16 cellular contexts compared by ENCODE assay signal in genomic region chr11:63609971-63610580, GRCh38. TPM values are rescaled to one million over a fixed set of nuclear protein-coding genes. Genes with fewer than 3 reads are reported as not detected.
DNase-seq lines count a peak whose midpoint lies in the region; ATAC-seq, FAIRE-seq and TF ChIP-seq lines count a peak whose summit lies in the region.
"Had no signal": no experiment of that assay in that cellular context is flagged by ENCODE, and none has a peak within 500 bp of the region (broad histone marks: within the 10 kb centered on the region; RNA-seq: fewer than 3 reads in every experiment).

No MANE protein-coding gene starts in this region.

- DNase-seq in GM23338 (ENCODE audit: low spot score): no peak
- no peak for DNase-seq in ascending aorta (ENCODE audit: low spot score in 2 of 2)
- DNase-seq in kidney glomerular epithelial cell (lab: John Stamatoyannopoulos, UW): peak; percentile 36
- no peak for DNase-seq in small intestine
- no peak for DNase-seq in NCI-H446 treated with DMSO at 0.1 percent for 48 hours (lab: John Stamatoyannopoulos, UW)
- DNase-seq in globus pallidus (ENCODE audit: low spot score): no peak
- DNase-seq in OCI-M1 (lab: John Stamatoyannopoulos, UW): no peak
- no peak for DNase-seq in NCI-H446 (lab: John Stamatoyannopoulos, UW)
- DNase-seq: central memory CD4-positive, alpha-beta T cell; DND-41; naive B cell; NCI-H1105; stimulated activated CD4-positive, alpha-beta T cell treated with anti-CD3 and anti-CD28 coated beads, Interleukin-4, amount 100 ng/mL, for 4 hours had no signal

- no peaks in the 10 kb centered on the region for H3K27me3 ChIP-seq in GM23338 (ENCODE audit: insufficient read depth)
- no peaks in the 10 kb centered on the region for H3K27me3 ChIP-seq in ascending aorta
- no peaks in the 10 kb centered on the region for H3K27me3 ChIP-seq in small intestine (ENCODE audit: control insufficient read depth in 2 of 2, insufficient read depth in 2 of 2, low read length in 2 of 2)

- H4K20me1 ChIP-seq in GM23338 (replicated peaks; ENCODE audit: insufficient read depth): no peaks in the 10 kb centered on the region

- 84 to 86% (median 85%) methylated on average over 14 of the region's 14 CpGs for WGBS in small intestine, 3 donors

- TF ChIP-seq CTCF in GM23338 (conservative IDR thresholded peaks at IDR 0.05; ENCODE audit: low read depth in 2 of 2): no peak
- no peak for TF ChIP-seq CTCF in ascending aorta (IDR thresholded peaks at IDR 0.05)

- H3K9me3 ChIP-seq in ascending aorta (no peaks in the 10 kb centered on the region), small intestine (ENCODE audit: control insufficient read depth, low read depth) (no peaks in the 10 kb centered on the region)
- H3K9me3 ChIP-seq: HAP-1 had no signal

- no peak overlapping the region for H3K27ac Mint-ChIP-seq in GM23338

- peaks cover 43% of the 10 kb centered on the region for H3K4me1 Mint-ChIP-seq in GM23338

- peak overlapping the region; percentile 80 for H3K4me2 ChIP-seq in GM23338

- H3K4me1 ChIP-seq in GM23338 (ENCODE audit: insufficient read depth) (peaks cover 49% of the 10 kb centered on the region), ascending aorta (peaks cover 0 to 32% of the 10 kb centered on the region in 2 donors), small intestine (ENCODE audit: control insufficient read depth in 2 of 2, insufficient read depth in 1 of 2, low read depth in 1 of 2, low read length in 1 of 2) (peaks cover 5 to 11% of the 10 kb centered on the region in 2 donors)

- no peak for FAIRE-seq in small intestine (lab: Jason Lieb, UNC)
- FAIRE-seq: urothelium cell line had no signal

- no peaks in the 10 kb centered on the region for H3K9me2 ChIP-seq in GM23338 (ENCODE audit: insufficient read depth)

- no peaks in the 10 kb centered on the region for H3K9me3 Mint-ChIP-seq in GM23338
- H3K9me3 Mint-ChIP-seq: naive B cell had no signal

- no peaks in the 10 kb centered on the region for H3K36me3 ChIP-seq in GM23338 (ENCODE audit: insufficient read depth)
- no peaks in the 10 kb centered on the region for H3K36me3 ChIP-seq in ascending aorta
- H3K36me3 ChIP-seq in small intestine (ENCODE audit: control insufficient read depth in 2 of 2, insufficient read depth in 2 of 2, low read length in 2 of 2): no peaks in the 10 kb centered on the region

- H3K4me3 ChIP-seq in GM23338 (peak overlapping the region; percentile 41), ascending aorta (no peak overlapping the region), small intestine (ENCODE audit: low read depth in 1 of 2, low read length in 2 of 2) (no peak overlapping the region)
- H3K4me3 ChIP-seq: HAP-1 had no signal

- peaks cover 17% of the 10 kb centered on the region for H3K27me3 Mint-ChIP-seq in GM23338 (ENCODE audit: insufficient read depth, low read depth, poor library complexity)

- intact Hi-C loops in ascending aorta (cut with DNase I): loop anchor here (5.0 to 10.0 kb wide), 2 partner anchors 62 to 725 kb away; partner anchors contain the start of genes ATL3 and SLC3A2

- peaks cover 76% of the 10 kb centered on the region for H3K79me2 ChIP-seq in GM23338 (replicated peaks; ENCODE audit: insufficient read depth)

- no peak overlapping the region for H2AFZ ChIP-seq in GM23338

- H3K27ac ChIP-seq in GM23338 (ENCODE audit: low read depth) (peak overlapping the region; percentile 28; the same call in 1 of the 2 replicates), ascending aorta (peak overlapping the region; percentile 46 to 68), small intestine (ENCODE audit: low read depth in 1 of 2, low read length in 1 of 2) (peak overlapping the region; percentile 58 to 73)

- H3K36me3 Mint-ChIP-seq in GM23338 (ENCODE audit: low read depth): no peaks in the 10 kb centered on the region; the same call in 2 of the 3 replicates
- H3K36me3 Mint-ChIP-seq: naive B cell had no signal

- no peak for ATAC-seq in GM23338

- peak overlapping the region; percentile 43; the same call in 2 of the 3 replicates for H3K4me3 Mint-ChIP-seq in GM23338
- H3K4me3 Mint-ChIP-seq: naive B cell had no signal

- peaks cover 31% of the 10 kb centered on the region for H3F3A ChIP-seq in GM23338 (replicated peaks; ENCODE audit: low read depth)

TF ChIP-seq in GM23338, 12 proteins besides CTCF, POLR2A, EP300 and RAD21:
- no peak for TF ChIP-seq ZNF114 (CRISPR knock-in tag; IDR thresholded peaks at IDR 0.05)
- TF ChIP-seq, protein P1, sequence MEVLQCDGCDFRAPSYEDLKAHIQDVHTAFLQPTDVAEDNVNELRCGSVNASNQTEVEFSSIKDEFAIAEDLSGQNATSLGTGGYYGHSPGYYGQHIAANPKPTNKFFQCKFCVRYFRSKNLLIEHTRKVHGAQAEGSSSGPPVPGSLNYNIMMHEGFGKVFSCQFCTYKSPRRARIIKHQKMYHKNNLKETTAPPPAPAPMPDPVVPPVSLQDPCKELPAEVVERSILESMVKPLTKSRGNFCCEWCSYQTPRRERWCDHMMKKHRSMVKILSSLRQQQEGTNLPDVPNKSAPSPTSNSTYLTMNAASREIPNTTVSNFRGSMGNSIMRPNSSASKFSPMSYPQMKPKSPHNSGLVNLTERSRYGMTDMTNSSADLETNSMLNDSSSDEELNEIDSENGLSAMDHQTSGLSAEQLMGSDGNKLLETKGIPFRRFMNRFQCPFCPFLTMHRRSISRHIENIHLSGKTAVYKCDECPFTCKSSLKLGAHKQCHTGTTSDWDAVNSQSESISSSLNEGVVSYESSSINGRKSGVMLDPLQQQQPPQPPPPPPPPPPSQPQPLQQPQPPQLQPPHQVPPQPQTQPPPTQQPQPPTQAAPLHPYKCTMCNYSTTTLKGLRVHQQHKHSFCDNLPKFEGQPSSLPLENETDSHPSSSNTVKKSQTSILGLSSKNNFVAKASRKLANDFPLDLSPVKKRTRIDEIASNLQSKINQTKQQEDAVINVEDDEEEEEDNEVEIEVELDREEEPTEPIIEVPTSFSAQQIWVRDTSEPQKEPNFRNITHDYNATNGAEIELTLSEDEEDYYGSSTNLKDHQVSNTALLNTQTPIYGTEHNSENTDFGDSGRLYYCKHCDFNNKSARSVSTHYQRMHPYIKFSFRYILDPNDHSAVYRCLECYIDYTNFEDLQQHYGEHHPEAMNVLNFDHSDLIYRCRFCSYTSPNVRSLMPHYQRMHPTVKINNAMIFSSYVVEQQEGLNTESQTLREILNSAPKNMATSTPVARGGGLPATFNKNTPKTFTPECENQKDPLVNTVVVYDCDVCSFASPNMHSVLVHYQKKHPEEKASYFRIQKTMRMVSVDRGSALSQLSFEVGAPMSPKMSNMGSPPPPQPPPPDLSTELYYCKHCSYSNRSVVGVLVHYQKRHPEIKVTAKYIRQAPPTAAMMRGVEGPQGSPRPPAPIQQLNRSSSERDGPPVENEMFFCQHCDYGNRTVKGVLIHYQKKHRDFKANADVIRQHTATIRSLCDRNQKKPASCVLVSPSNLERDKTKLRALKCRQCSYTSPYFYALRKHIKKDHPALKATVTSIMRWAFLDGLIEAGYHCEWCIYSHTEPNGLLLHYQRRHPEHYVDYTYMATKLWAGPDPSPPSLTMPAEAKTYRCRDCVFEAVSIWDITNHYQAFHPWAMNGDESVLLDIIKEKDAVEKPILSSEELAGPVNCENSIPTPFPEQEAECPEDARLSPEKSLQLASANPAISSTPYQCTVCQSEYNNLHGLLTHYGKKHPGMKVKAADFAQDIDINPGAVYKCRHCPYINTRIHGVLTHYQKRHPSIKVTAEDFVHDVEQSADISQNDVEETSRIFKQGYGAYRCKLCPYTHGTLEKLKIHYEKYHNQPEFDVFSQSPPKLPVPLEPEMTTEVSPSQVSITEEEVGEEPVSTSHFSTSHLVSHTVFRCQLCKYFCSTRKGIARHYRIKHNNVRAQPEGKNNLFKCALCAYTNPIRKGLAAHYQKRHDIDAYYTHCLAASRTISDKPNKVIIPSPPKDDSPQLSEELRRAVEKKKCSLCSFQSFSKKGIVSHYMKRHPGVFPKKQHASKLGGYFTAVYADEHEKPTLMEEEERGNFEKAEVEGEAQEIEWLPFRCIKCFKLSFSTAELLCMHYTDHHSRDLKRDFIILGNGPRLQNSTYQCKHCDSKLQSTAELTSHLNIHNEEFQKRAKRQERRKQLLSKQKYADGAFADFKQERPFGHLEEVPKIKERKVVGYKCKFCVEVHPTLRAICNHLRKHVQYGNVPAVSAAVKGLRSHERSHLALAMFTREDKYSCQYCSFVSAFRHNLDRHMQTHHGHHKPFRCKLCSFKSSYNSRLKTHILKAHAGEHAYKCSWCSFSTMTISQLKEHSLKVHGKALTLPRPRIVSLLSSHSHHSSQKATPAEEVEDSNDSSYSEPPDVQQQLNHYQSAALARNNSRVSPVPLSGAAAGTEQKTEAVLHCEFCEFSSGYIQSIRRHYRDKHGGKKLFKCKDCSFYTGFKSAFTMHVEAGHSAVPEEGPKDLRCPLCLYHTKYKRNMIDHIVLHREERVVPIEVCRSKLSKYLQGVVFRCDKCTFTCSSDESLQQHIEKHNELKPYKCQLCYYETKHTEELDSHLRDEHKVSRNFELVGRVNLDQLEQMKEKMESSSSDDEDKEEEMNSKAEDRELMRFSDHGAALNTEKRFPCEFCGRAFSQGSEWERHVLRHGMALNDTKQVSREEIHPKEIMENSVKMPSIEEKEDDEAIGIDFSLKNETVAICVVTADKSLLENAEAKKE (CRISPR knock-in tag; IDR thresholded peaks at IDR 0.05): no peak

RNA-seq across cellular contexts. Expression of gene PLAAT3, which starts 4.2 kb away (rescaled TPM):
- 61.1 and 63.2 TPM in 2 replicates for total RNA-seq in GM23338 (2014; rRNA removed; shearing (Covaris generic))
- polyA plus RNA-seq in GM23338 (2016; fragmentation: Nextera tagmentation; extraction: Ambion mirVana): 239 and 262 TPM in 2 replicates
- total RNA-seq in ascending aorta: 21.1 TPM
- polyA plus RNA-seq in small intestine: 10 to 100 TPM; 17.9 to 55.7 (median 43.0) TPM

RNA-seq across cellular contexts. Expression of gene PLAAT2, which starts 46.9 kb away (rescaled TPM):
- 0.66 TPM in 1 of 2 replicates, not detected in the other for total RNA-seq in GM23338 (2014; rRNA removed; shearing (Covaris generic))
- 0.42 and 0.78 TPM in 2 replicates for polyA plus RNA-seq in GM23338 (2016; fragmentation: Nextera tagmentation; extraction: Ambion mirVana)
- total RNA-seq in ascending aorta: not detected
- polyA plus RNA-seq in small intestine: 100 to 1,000 TPM in 2 of 3 donors, 10 to 100 TPM in 1; 35.6 to 447 (median 141) TPM
- total RNA-seq: glomerular endothelial cell had no signal
